15 cellular contexts compared by ENCODE assay signal in genomic region chr1:117321680-117322609, GRCh38.
"Had no signal": no experiment of that assay in that cellular context is flagged by ENCODE, and none has a peak within 500 bp of the region (broad histone marks: within the 10 kb centered on the region; RNA-seq: fewer than 3 reads in every experiment).

No MANE protein-coding gene starts in this region.

- H3K36me3 Mint-ChIP-seq: naive thymus-derived CD4-positive, alpha-beta T cell had no signal

- H3K27ac ChIP-seq: adrenal gland, lower lobe of right lung, psoas muscle, thoracic aorta had no signal

- H3K9me3 Mint-ChIP-seq: effector memory CD8-positive, alpha-beta T cell; stimulated activated naive CD8-positive, alpha-beta T cell treated with anti-CD3 and anti-CD28 coated beads, Interleukin-15, Interleukin-2, amounts not matched to agents 100 ng/mL and 50 ng/mL, for 24 hours had no signal

- H3K4me1 ChIP-seq: adrenal gland, lower lobe of right lung, psoas muscle had no signal

- H3K27me3 ChIP-seq: adrenal gland had no signal

- FAIRE-seq: keratinocyte, urothelium cell line had no signal

- DNase-seq: activated naive CD4-positive, alpha-beta T cell treated with anti-CD3 and anti-CD28 coated beads, Interleukin-2, amount 50 U/mL, for 16 hours; activated T-cell treated with anti-CD3 and anti-CD28 coated beads, Interleukin-2, amount 50 U/mL, for 1 hour; adrenal gland; effector memory CD8-positive, alpha-beta T cell; foreskin fibroblast; lower lobe of right lung; naive thymus-derived CD4-positive, alpha-beta T cell; psoas muscle; stimulated activated CD4-positive, alpha-beta T cell treated with anti-CD3 and anti-CD28 coated beads, Interleukin-15, amount 100 ng/mL, for 24 hours; stimulated activated CD4-positive, alpha-beta T cell treated with anti-CD3 and anti-CD28 coated beads, Interleukin-4, amount 100 ng/mL, for 24 hours; T-helper 2 cell had no signal

- ATAC-seq: effector memory CD8-positive, alpha-beta T cell; lower lobe of right lung; naive thymus-derived CD4-positive, alpha-beta T cell; psoas muscle had no signal

- H3K4me3 ChIP-seq: adrenal gland, lower lobe of right lung, psoas muscle, thoracic aorta had no signal

- H3K9me3 ChIP-seq: adrenal gland, lower lobe of right lung, psoas muscle, thoracic aorta had no signal

- H3K36me3 ChIP-seq: adrenal gland, lower lobe of right lung, thoracic aorta had no signal

- H3K27ac Mint-ChIP-seq: effector memory CD8-positive, alpha-beta T cell; naive thymus-derived CD4-positive, alpha-beta T cell; stimulated activated naive CD8-positive, alpha-beta T cell treated with anti-CD3 and anti-CD28 coated beads, Interleukin-15, Interleukin-2, amounts not matched to agents 100 ng/mL and 50 ng/mL, for 24 hours had no signal

- H3K4me3 Mint-ChIP-seq: effector memory CD8-positive, alpha-beta T cell; naive thymus-derived CD4-positive, alpha-beta T cell; stimulated activated naive CD8-positive, alpha-beta T cell treated with anti-CD3 and anti-CD28 coated beads, Interleukin-15, Interleukin-2, amounts not matched to agents 100 ng/mL and 50 ng/mL, for 24 hours had no signal
